In the genomic region with DNA sequence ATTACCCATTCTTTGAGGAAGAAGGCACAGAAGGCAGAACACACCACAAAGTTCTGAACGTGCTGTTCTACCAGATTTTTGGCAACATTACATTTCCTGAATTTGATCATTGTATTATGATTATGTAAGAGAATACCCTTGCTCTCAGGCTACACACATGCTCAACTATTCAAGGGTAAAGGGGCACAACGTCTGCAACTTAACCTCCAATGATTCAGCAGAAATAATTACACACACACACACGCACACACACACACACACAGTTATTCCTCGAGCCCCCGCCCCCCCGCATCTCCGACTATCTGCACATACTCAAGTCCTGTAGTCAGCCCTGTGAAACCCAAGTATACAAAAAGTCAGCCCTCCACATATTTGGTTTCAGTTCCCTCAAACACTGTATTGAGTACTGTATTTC, we compare ENCODE assay signal across 11 cellular contexts. TPM values are rescaled to one million over a fixed set of nuclear protein-coding genes. Genes with fewer than 3 reads are reported as not detected.
DNase-seq lines count a peak whose midpoint lies in the region; ATAC-seq and TF ChIP-seq lines count a peak whose summit lies in the region.
"Had no signal": no experiment of that assay in that cellular context is flagged by ENCODE, and none has a peak within 500 bp of the region (broad histone marks: within the 10 kb centered on the region; RNA-seq: fewer than 3 reads in every experiment).

No MANE protein-coding gene starts in this region.

- H3K9me3 ChIP-seq in lower lobe of right lung, result no peaks in the 10 kb centered on the region
- H3K9me3 ChIP-seq: ascending aorta had no signal

- no peaks in the 10 kb centered on the region for H3K9me3 Mint-ChIP-seq in stimulated activated naive CD8-positive, alpha-beta T cell treated with anti-CD3 and anti-CD28 coated beads, Interleukin-15, Interleukin-2, amounts not matched to agents 100 ng/mL and 50 ng/mL, for 24 hours

- ATAC-seq in stimulated activated naive CD8-positive, alpha-beta T cell treated with anti-CD3 and anti-CD28 coated beads, Interleukin-15, Interleukin-2, amounts not matched to agents 100 U/mL and 50 U/mL, for 24 hours, result no peak
- peak; percentile 34 to 38 for ATAC-seq in lower lobe of right lung
- ATAC-seq: esophagus mucosa had no signal

- H3K4me3 Mint-ChIP-seq in stimulated activated naive CD8-positive, alpha-beta T cell treated with anti-CD3 and anti-CD28 coated beads, Interleukin-15, Interleukin-2, amounts not matched to agents 100 ng/mL and 50 ng/mL, for 24 hours, result no peak overlapping the region

- H3K36me3 Mint-ChIP-seq in stimulated activated naive CD8-positive, alpha-beta T cell treated with anti-CD3 and anti-CD28 coated beads, Interleukin-15, Interleukin-2, amounts not matched to agents 100 ng/mL and 50 ng/mL, for 24 hours (ENCODE audit: low read depth), result peaks cover 80% of the 10 kb centered on the region

- H3K4me1 ChIP-seq in lower lobe of right lung, result peaks cover 33% of the 10 kb centered on the region

- peaks cover 97% of the 10 kb centered on the region for H3K36me3 ChIP-seq in lower lobe of right lung

- H3K27me3 Mint-ChIP-seq in stimulated activated naive CD8-positive, alpha-beta T cell treated with anti-CD3 and anti-CD28 coated beads, Interleukin-15, Interleukin-2, amounts not matched to agents 100 ng/mL and 50 ng/mL, for 24 hours, result no peaks in the 10 kb centered on the region

- H3K4me3 ChIP-seq in choroid plexus epithelial cell (ENCODE audit: low read depth, low read length) (no peak overlapping the region), lower lobe of right lung (no peak overlapping the region)
- H3K4me3 ChIP-seq: ascending aorta had no signal

- intact Hi-C loops in lower lobe of right lung (cut with DNase I), result no loop called here

- no peaks in the 10 kb centered on the region for H3K27me3 ChIP-seq in lower lobe of right lung (ENCODE audit: low read depth)
- H3K27me3 ChIP-seq: ascending aorta had no signal

- H3K27ac Mint-ChIP-seq in stimulated activated naive CD8-positive, alpha-beta T cell treated with anti-CD3 and anti-CD28 coated beads, Interleukin-15, Interleukin-2, amounts not matched to agents 100 ng/mL and 50 ng/mL, for 24 hours, result peak overlapping the region; percentile 23

- no peak for TF ChIP-seq CTCF in choroid plexus epithelial cell (conservative IDR thresholded peaks at IDR 0.05; ENCODE audit: low read depth, low read length)
- no peak for TF ChIP-seq CTCF in lower lobe of right lung (IDR thresholded peaks at IDR 0.05)
- no peak for TF ChIP-seq CTCF in GM20000 (IDR thresholded peaks at IDR 0.05; ENCODE audit: extremely low read depth, missing control alignments)

- peak overlapping the region; percentile 71 for H3K27ac ChIP-seq in lower lobe of right lung
- H3K27ac ChIP-seq: ascending aorta had no signal

- no peak for DNase-seq in stimulated activated naive CD8-positive, alpha-beta T cell treated with anti-CD3 and anti-CD28 coated beads, Interleukin-15, Interleukin-2, amounts not matched to agents 100 U/mL and 50 U/mL, for 24 hours
- DNase-seq in choroid plexus epithelial cell (ENCODE audit: low read depth) (peak; percentile 99), lower lobe of right lung (peak; percentile 65), epidermal melanocyte (ENCODE audit: insufficient read length, low spot score) (no peak), foreskin melanocyte (no peak), GM20000 (ENCODE audit: low spot score) (no peak), hepatic stellate cell (ENCODE audit: low spot score) (no peak)
- DNase-seq: NCI-H446 treated with DMSO at 0.1 percent for 48 hours had no signal

- H3K4me1 Mint-ChIP-seq in stimulated activated naive CD8-positive, alpha-beta T cell treated with anti-CD3 and anti-CD28 coated beads, Interleukin-15, Interleukin-2, amounts not matched to agents 100 ng/mL and 50 ng/mL, for 24 hours (ENCODE audit: low read depth), result peaks cover 27% of the 10 kb centered on the region

RNA-seq across cellular contexts. Expression of a gene that starts 26.8 kb away (rescaled TPM):
- 198 TPM for total RNA-seq in lower lobe of right lung

Comparison
In these comparisons a context has a peak if more than half of its experiments do, and no peak if none do; other contexts are left out.
1. DNase-seq: peak in choroid plexus epithelial cell (single experiment) and lower lobe of right lung (single experiment); none in stimulated activated naive CD8-positive, alpha-beta T cell treated with anti-CD3 and anti-CD28 coated beads, Interleukin-15, Interleukin-2, amounts not matched to agents 100 U/mL and 50 U/mL, for 24 hours (single experiment), epidermal melanocyte (single experiment), foreskin melanocyte (single experiment), GM20000 (single experiment) and hepatic stellate cell (single experiment).